30 cellular contexts compared by ENCODE assay signal in genomic region chr18:6146309-6146661, GRCh38.
"Had no signal": no experiment of that assay in that cellular context is flagged by ENCODE, and none has a peak within 500 bp of the region (broad histone marks: within the 10 kb centered on the region; RNA-seq: fewer than 3 reads in every experiment).

No MANE protein-coding gene starts in this region.

- H3K4me3 ChIP-seq: adrenal gland, ascending aorta, breast epithelium, cardiac muscle cell, esophagus squamous epithelium had no signal

- FAIRE-seq: frontal cortex had no signal

- H3K4me1 ChIP-seq: adrenal gland, ascending aorta, breast epithelium, esophagus squamous epithelium had no signal

- DNase-seq: activated CD4-positive, alpha-beta memory T cell treated with anti-CD3 and anti-CD28 coated beads for 36 hours; activated CD4-positive, alpha-beta T cell treated with anti-CD3 and anti-CD28 coated beads for 36 hours; activated CD4-positive, alpha-beta T cell treated with anti-CD3 and anti-CD28 coated beads, Interleukin-2, amount 10 ng/mL, durations not matched to agents 24 days and 14 days; activated CD4-positive, CD25-positive, alpha-beta regulatory T cell; activated CD4-positive, CD25-positive, alpha-beta regulatory T cell treated with anti-CD3 and anti-CD28 coated beads, Interleukin-2, amount 50 U/mL, for 72 hours; activated CD8-positive, alpha-beta memory T cell treated with anti-CD3 and anti-CD28 coated beads, Interleukin-2, amount 10 ng/mL, durations not matched to agents 7 days and 5 days; activated CD8-positive, alpha-beta memory T cell treated with anti-CD3 and anti-CD28 coated beads, Interleukin-2, amount 50 U/mL, for 4 hours; activated CD8-positive, alpha-beta T cell treated with anti-CD3 and anti-CD28 coated beads, Interleukin-2, amount 10 ng/mL, durations not matched to agents 7 days and 5 days; activated effector memory CD4-positive, alpha-beta T cell treated with anti-CD3 and anti-CD28 coated beads, Interleukin-2, amount 50 U/mL, for 16 hours; activated naive CD4-positive, alpha-beta T cell treated with anti-CD3 and anti-CD28 coated beads for 36 hours; activated naive CD8-positive, alpha-beta T cell treated with anti-CD3 and anti-CD28 coated beads for 36 hours; activated naive CD8-positive, alpha-beta T cell treated with anti-CD3 and anti-CD28 coated beads, Interleukin-2, amount 50 U/mL, for 24 hours; activated T-cell treated with anti-CD3 and anti-CD28 coated beads, Interleukin-2, amount 50 U/mL, for 1 hour; activated T-cell treated with anti-CD3 and anti-CD28 coated beads, Interleukin-2, amount 50 U/mL, for 48 hours; adrenal gland; cortex of kidney; dermis blood vessel endothelial cell; effector CD4-positive, alpha-beta T cell; effector memory CD8-positive, alpha-beta T cell; esophagus squamous epithelium; T-helper 1 cell; T-helper 17 cell; T1000; WERI-Rb-1 had no signal

- H3K27me3 ChIP-seq: adrenal gland, ascending aorta, breast epithelium, cardiac muscle cell, esophagus squamous epithelium, heart left ventricle had no signal

- ATAC-seq: activated CD4-positive, alpha-beta T cell treated with anti-CD3 and anti-CD28 coated beads for 36 hours; activated CD8-positive, alpha-beta memory T cell treated with anti-CD3 and anti-CD28 coated beads, Interleukin-2, amount 10 ng/mL, durations not matched to agents 7 days and 5 days; activated CD8-positive, alpha-beta T cell treated with anti-CD3 and anti-CD28 coated beads, Interleukin-2, amount 10 ng/mL, durations not matched to agents 7 days and 5 days; activated naive CD8-positive, alpha-beta T cell treated with anti-CD3 and anti-CD28 coated beads, Interleukin-2, amount 50 U/mL, for 24 hours; effector memory CD8-positive, alpha-beta T cell; T-helper 17 cell had no signal

- H3K36me3 ChIP-seq: adrenal gland, ascending aorta, breast epithelium, cardiac muscle cell, esophagus squamous epithelium, heart left ventricle, WERI-Rb-1 had no signal

- H3K9me3 ChIP-seq: adrenal gland, ascending aorta, breast epithelium, esophagus squamous epithelium, heart left ventricle had no signal

- H3K27ac ChIP-seq: adrenal gland, ascending aorta, breast epithelium, cardiac muscle cell, epithelial cell of prostate, esophagus squamous epithelium, WERI-Rb-1 had no signal
